8 cellular contexts compared by ENCODE assay signal in the genomic region with DNA sequence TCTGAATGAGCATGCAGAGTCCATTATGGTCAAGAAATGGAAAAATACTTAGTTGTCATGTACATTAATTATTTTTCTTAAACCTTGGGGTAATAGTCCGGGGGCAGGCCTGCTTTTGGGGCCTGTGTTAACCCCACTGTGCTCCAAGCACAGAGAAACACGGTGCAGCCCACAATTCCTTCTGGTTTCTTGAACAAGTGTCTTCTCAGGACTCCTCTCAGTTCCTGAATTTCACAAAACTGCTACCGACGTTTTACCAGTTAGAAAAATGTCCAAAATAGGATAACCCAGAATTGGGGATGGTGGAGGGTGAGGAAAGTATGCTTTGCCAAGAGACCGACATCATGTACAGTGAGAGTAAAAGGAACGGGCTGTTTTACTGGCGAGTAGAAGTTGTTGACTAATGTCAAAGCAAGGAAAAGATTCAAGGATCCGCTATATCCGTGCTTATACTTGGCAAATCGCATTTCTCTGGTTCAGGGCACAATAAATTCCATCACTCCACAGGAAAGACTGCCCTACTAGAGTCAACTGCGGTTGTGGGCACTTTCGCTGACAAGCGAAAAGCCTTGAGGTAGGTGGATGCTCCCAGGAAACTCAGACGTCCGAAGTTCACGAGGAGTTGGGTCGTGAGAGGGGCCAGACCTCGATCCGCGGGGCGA. TPM values are rescaled to one million over a fixed set of nuclear protein-coding genes. Genes with fewer than 3 reads are reported as not detected.
A peak's percentile ranks its signal among the peaks of the same experiment; 100 is the strongest.
DNase-seq lines count a peak whose midpoint lies in the region; ATAC-seq and TF ChIP-seq lines count a peak whose summit lies in the region.

No MANE protein-coding gene starts in this region.

- no peaks in the 10 kb centered on the region for H3K9me3 ChIP-seq in CD4-positive, alpha-beta memory T cell (ENCODE audit: control insufficient read depth in 1 of 2, low read length in 2 of 2)
- H3K9me3 ChIP-seq in effector memory CD4-positive, alpha-beta T cell (ENCODE audit: control insufficient read depth, low read length), result no peaks in the 10 kb centered on the region
- no peaks in the 10 kb centered on the region for H3K9me3 ChIP-seq in neural progenitor cell (ENCODE audit: low read depth)

- H3K27me3 ChIP-seq in CD4-positive, alpha-beta memory T cell (ENCODE audit: insufficient read depth, low read length), result no peaks in the 10 kb centered on the region
- no peaks in the 10 kb centered on the region for H3K27me3 ChIP-seq in effector memory CD4-positive, alpha-beta T cell (replicated peaks; ENCODE audit: control insufficient read depth, insufficient read depth, low read length, poor library complexity, severe bottlenecking)
- peaks cover 8% of the 10 kb centered on the region for H3K27me3 ChIP-seq in neural progenitor cell

- H3K79me2 ChIP-seq in neural progenitor cell (ENCODE audit: low read depth), result peaks cover 27% of the 10 kb centered on the region

- POLR2A ChIA-PET in CD4-positive, alpha-beta memory T cell (lab: Charles Lee; ENCODE audit: partially characterized antibody), result interaction anchor here (0.7 to 3.2 kb wide), 22 partner anchors 9 to 279 kb away, joined by 3 to 60 read pairs (median 6); partner anchors contain the start of genes CEP97, NFKBIZ, PCNP and RPL24

- CTCF ChIA-PET in CD4-positive, alpha-beta memory T cell (lab: Charles Lee; ENCODE audit: partially characterized antibody), result interaction anchor here (0.6 to 2.3 kb wide), 11 partner anchors 10 to 205 kb away, joined by 3 to 19 read pairs (median 7); partner anchors contain the start of genes CEP97 and PCNP

- peaks cover 4% of the 10 kb centered on the region for H3K36me3 ChIP-seq in CD4-positive, alpha-beta memory T cell (ENCODE audit: insufficient read depth, low read length)
- H3K36me3 ChIP-seq in effector memory CD4-positive, alpha-beta T cell (ENCODE audit: control insufficient read depth, insufficient read depth, low read length), result peaks cover 2% of the 10 kb centered on the region
- no peaks in the 10 kb centered on the region for H3K36me3 ChIP-seq in neural progenitor cell

- H3K27ac ChIP-seq in CD4-positive, alpha-beta memory T cell (ENCODE audit: low read depth, low read length), result peak overlapping the region; percentile 91
- H3K27ac ChIP-seq in effector memory CD4-positive, alpha-beta T cell (ENCODE audit: insufficient read depth, low read length, poor library complexity, severe bottlenecking), result peak overlapping the region; percentile 84
- no peak overlapping the region for H3K27ac ChIP-seq in neural progenitor cell

- no peaks in the 10 kb centered on the region for H3K27me3 Mint-ChIP-seq in CD4-positive, alpha-beta memory T cell
- H3K27me3 Mint-ChIP-seq in neural progenitor cell (ENCODE audit: insufficient read depth, low read depth), result peaks cover 3% of the 10 kb centered on the region

- no peak for DNase-seq in CD4-positive, alpha-beta memory T cell
- DNase-seq in MV-4-11 (lab: John Stamatoyannopoulos, UW), result peak; percentile 41
- DNase-seq in effector memory CD4-positive, alpha-beta T cell, result no peak
- no peak for DNase-seq in neural progenitor cell (ENCODE audit: low spot score)
- DNase-seq in NCI-H1417 treated with DMSO at 0.1 percent for 48 hours (lab: John Stamatoyannopoulos, UW), result no peak
- DNase-seq in A172 (ENCODE audit: low spot score), result no peak

- peak overlapping the region; percentile 44 to 63 for H3K4me3 ChIP-seq in CD4-positive, alpha-beta memory T cell (ENCODE audit: low read length in 2 of 2)
- H3K4me3 ChIP-seq in effector memory CD4-positive, alpha-beta T cell (ENCODE audit: insufficient read depth, low read depth, low read length, poor library complexity, severe bottlenecking), result peak overlapping the region; percentile 52
- peak overlapping the region; percentile 86 for H3K4me3 ChIP-seq in neural progenitor cell

- intact Hi-C loops in CD4-positive, alpha-beta memory T cell (cut with micrococcal nuclease), result loop anchor here (1.0 to 5.0 kb wide), 8 partner anchors 9 to 1961 kb away; partner anchors contain the start of genes CEP97, CMSS1, NFKBIZ and RPL24

- H3F3A ChIP-seq in neural progenitor cell (ENCODE audit: low read depth), result peaks cover 4% of the 10 kb centered on the region

- H3K9ac ChIP-seq in neural progenitor cell, result no peak overlapping the region

- peak overlapping the region; percentile 100 for H2AFZ ChIP-seq in neural progenitor cell (replicated peaks)

- ATAC-seq in HG03139 (IDR thresholded peaks at IDR 0.05; ENCODE audit: unreplicated experiment) (no peak), HG02840 (IDR thresholded peaks at IDR 0.05; ENCODE audit: low FRiP score, unreplicated experiment) (no peak)

- no peak for TF ChIP-seq CTCF in neural progenitor cell (IDR thresholded peaks at IDR 0.05)

- no peaks in the 10 kb centered on the region for H4K20me1 ChIP-seq in neural progenitor cell (ENCODE audit: low read depth)

- H3K4me1 Mint-ChIP-seq in CD4-positive, alpha-beta memory T cell, result peaks cover 28 to 55% (median 41%) of the 10 kb centered on the region in 4 donors
- H3K4me1 Mint-ChIP-seq in neural progenitor cell, result peaks cover 22% of the 10 kb centered on the region

- H3K4me1 ChIP-seq in CD4-positive, alpha-beta memory T cell (ENCODE audit: insufficient read depth, low read length), result peaks cover 42% of the 10 kb centered on the region
- H3K4me1 ChIP-seq in effector memory CD4-positive, alpha-beta T cell (ENCODE audit: control insufficient read depth, insufficient read depth, low read length, poor library complexity, severe bottlenecking), result peaks cover 19% of the 10 kb centered on the region
- H3K4me1 ChIP-seq in neural progenitor cell, result peaks cover 16% of the 10 kb centered on the region

- peak overlapping the region; percentile 80 for H3K4me2 ChIP-seq in neural progenitor cell

- H3K4me3 Mint-ChIP-seq in CD4-positive, alpha-beta memory T cell, result peak overlapping the region; percentile 89 to 98 (median 96)
- peak overlapping the region; percentile 95 for H3K4me3 Mint-ChIP-seq in neural progenitor cell

- H3K27ac Mint-ChIP-seq in CD4-positive, alpha-beta memory T cell, result peak overlapping the region; percentile 97 to 99 (median 99)
- peak overlapping the region; percentile 46 for H3K27ac Mint-ChIP-seq in neural progenitor cell

- peaks cover 0 to 3% (median 0%) of the 10 kb centered on the region in 8 donors for H3K9me3 Mint-ChIP-seq in CD4-positive, alpha-beta memory T cell
- H3K9me3 Mint-ChIP-seq in neural progenitor cell, result no peaks in the 10 kb centered on the region

- H3K36me3 Mint-ChIP-seq in CD4-positive, alpha-beta memory T cell, result peaks cover 5 to 19% of the 10 kb centered on the region in 2 donors
- no peaks in the 10 kb centered on the region for H3K36me3 Mint-ChIP-seq in neural progenitor cell

RNA-seq across cellular contexts. Expression of gene NXPE3, which starts 0.5 kb away (rescaled TPM):
- 10 to 100 TPM; 35.7 to 37.2 TPM for total RNA-seq in CD4-positive, alpha-beta memory T cell
- polyA plus RNA-seq in CD4-positive, alpha-beta memory T cell, result 10 to 100 TPM; 36.2 to 50.0 TPM
- 9.4 and 9.6 TPM in 2 replicates for total RNA-seq in neural progenitor cell (ENCODE audit: low replicate concordance)
- 13.0 and 16.7 TPM in 2 replicates for total RNA-seq in A172 (2014; rRNA removed; shearing (Covaris generic))

RNA-seq across cellular contexts. Expression of gene CEP97, which starts 54.1 kb away (rescaled TPM):
- 10 to 100 TPM; 14.8 to 16.8 TPM for total RNA-seq in CD4-positive, alpha-beta memory T cell
- 1 to 10 TPM; 3.7 to 5.1 TPM for polyA plus RNA-seq in CD4-positive, alpha-beta memory T cell
- total RNA-seq in neural progenitor cell (ENCODE audit: low replicate concordance), result 38.2 and 46.1 TPM in 2 replicates
- total RNA-seq in A172 (2014; rRNA removed; shearing (Covaris generic)), result 32.2 and 32.9 TPM in 2 replicates
